Comparison of ENCODE assay signal across 1 cellular context in the genomic region with DNA sequence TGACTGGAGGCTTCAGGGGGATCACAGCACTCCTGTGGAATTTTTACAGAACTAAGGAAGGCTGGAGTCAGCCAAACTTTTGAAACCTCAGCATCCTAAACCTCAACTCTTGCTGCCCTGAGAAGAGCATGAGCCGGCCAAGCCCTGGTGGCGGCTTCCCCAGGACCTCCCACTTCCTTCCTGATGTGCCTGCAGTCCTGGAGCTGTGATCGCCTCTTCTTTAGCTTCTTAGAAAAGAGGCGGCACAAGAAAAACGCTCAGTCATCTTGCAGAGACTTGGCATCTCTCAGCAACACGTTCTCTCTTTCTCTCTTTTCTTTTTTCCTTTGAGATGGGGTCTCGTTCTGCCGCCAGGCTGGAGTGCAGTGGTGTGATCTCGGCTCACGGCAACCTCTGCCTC.
TF ChIP-seq lines count a peak whose summit lies in the region.

No MANE protein-coding gene starts in this region.

TF ChIP-seq in H1, 55 proteins besides CTCF, POLR2A, EP300 and RAD21:
- TF ChIP-seq RXRA (IDR thresholded peaks at IDR 0.05; ENCODE audit: insufficient read depth, low read depth, low read length) = no peak
- TF ChIP-seq POU5F1 (IDR thresholded peaks at IDR 0.05; ENCODE audit: low read depth, low read length) = no peak
- no peak for TF ChIP-seq PHF8 (conservative IDR thresholded peaks at IDR 0.05; ENCODE audit: low read depth, low read length)
- TF ChIP-seq, protein P1, sequence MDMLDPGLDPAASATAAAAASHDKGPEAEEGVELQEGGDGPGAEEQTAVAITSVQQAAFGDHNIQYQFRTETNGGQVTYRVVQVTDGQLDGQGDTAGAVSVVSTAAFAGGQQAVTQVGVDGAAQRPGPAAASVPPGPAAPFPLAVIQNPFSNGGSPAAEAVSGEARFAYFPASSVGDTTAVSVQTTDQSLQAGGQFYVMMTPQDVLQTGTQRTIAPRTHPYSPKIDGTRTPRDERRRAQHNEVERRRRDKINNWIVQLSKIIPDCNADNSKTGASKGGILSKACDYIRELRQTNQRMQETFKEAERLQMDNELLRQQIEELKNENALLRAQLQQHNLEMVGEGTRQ (IDR thresholded peaks at IDR 0.05; ENCODE audit: low read length) = no peak
- TF ChIP-seq KDM4A (IDR thresholded peaks at IDR 0.05; ENCODE audit: low read depth, low read length, severe bottlenecking) = no peak
- no peak for TF ChIP-seq SAP30 (IDR thresholded peaks at IDR 0.05; ENCODE audit: insufficient read depth, insufficient replicate concordance, low read length)
- TF ChIP-seq, protein P2, sequence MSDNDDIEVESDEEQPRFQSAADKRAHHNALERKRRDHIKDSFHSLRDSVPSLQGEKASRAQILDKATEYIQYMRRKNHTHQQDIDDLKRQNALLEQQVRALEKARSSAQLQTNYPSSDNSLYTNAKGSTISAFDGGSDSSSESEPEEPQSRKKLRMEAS (IDR thresholded peaks at IDR 0.05) = no peak
- no peak for TF ChIP-seq JUN (IDR thresholded peaks at IDR 0.05; ENCODE audit: low read depth, low read length)
- no peak for TF ChIP-seq GTF2F1 (IDR thresholded peaks at IDR 0.05; ENCODE audit: borderline replicate concordance, low read depth, low read length)
- TF ChIP-seq SIN3A (conservative IDR thresholded peaks at IDR 0.05 in 1 of 2, IDR thresholded peaks at IDR 0.05 in 1 of 2; ENCODE audit: low read depth in 1 of 2, low read length in 2 of 2) = no peak
- TF ChIP-seq TCF12 (IDR thresholded peaks at IDR 0.05; ENCODE audit: low read depth, low read length) = no peak
- TF ChIP-seq, protein P3, sequence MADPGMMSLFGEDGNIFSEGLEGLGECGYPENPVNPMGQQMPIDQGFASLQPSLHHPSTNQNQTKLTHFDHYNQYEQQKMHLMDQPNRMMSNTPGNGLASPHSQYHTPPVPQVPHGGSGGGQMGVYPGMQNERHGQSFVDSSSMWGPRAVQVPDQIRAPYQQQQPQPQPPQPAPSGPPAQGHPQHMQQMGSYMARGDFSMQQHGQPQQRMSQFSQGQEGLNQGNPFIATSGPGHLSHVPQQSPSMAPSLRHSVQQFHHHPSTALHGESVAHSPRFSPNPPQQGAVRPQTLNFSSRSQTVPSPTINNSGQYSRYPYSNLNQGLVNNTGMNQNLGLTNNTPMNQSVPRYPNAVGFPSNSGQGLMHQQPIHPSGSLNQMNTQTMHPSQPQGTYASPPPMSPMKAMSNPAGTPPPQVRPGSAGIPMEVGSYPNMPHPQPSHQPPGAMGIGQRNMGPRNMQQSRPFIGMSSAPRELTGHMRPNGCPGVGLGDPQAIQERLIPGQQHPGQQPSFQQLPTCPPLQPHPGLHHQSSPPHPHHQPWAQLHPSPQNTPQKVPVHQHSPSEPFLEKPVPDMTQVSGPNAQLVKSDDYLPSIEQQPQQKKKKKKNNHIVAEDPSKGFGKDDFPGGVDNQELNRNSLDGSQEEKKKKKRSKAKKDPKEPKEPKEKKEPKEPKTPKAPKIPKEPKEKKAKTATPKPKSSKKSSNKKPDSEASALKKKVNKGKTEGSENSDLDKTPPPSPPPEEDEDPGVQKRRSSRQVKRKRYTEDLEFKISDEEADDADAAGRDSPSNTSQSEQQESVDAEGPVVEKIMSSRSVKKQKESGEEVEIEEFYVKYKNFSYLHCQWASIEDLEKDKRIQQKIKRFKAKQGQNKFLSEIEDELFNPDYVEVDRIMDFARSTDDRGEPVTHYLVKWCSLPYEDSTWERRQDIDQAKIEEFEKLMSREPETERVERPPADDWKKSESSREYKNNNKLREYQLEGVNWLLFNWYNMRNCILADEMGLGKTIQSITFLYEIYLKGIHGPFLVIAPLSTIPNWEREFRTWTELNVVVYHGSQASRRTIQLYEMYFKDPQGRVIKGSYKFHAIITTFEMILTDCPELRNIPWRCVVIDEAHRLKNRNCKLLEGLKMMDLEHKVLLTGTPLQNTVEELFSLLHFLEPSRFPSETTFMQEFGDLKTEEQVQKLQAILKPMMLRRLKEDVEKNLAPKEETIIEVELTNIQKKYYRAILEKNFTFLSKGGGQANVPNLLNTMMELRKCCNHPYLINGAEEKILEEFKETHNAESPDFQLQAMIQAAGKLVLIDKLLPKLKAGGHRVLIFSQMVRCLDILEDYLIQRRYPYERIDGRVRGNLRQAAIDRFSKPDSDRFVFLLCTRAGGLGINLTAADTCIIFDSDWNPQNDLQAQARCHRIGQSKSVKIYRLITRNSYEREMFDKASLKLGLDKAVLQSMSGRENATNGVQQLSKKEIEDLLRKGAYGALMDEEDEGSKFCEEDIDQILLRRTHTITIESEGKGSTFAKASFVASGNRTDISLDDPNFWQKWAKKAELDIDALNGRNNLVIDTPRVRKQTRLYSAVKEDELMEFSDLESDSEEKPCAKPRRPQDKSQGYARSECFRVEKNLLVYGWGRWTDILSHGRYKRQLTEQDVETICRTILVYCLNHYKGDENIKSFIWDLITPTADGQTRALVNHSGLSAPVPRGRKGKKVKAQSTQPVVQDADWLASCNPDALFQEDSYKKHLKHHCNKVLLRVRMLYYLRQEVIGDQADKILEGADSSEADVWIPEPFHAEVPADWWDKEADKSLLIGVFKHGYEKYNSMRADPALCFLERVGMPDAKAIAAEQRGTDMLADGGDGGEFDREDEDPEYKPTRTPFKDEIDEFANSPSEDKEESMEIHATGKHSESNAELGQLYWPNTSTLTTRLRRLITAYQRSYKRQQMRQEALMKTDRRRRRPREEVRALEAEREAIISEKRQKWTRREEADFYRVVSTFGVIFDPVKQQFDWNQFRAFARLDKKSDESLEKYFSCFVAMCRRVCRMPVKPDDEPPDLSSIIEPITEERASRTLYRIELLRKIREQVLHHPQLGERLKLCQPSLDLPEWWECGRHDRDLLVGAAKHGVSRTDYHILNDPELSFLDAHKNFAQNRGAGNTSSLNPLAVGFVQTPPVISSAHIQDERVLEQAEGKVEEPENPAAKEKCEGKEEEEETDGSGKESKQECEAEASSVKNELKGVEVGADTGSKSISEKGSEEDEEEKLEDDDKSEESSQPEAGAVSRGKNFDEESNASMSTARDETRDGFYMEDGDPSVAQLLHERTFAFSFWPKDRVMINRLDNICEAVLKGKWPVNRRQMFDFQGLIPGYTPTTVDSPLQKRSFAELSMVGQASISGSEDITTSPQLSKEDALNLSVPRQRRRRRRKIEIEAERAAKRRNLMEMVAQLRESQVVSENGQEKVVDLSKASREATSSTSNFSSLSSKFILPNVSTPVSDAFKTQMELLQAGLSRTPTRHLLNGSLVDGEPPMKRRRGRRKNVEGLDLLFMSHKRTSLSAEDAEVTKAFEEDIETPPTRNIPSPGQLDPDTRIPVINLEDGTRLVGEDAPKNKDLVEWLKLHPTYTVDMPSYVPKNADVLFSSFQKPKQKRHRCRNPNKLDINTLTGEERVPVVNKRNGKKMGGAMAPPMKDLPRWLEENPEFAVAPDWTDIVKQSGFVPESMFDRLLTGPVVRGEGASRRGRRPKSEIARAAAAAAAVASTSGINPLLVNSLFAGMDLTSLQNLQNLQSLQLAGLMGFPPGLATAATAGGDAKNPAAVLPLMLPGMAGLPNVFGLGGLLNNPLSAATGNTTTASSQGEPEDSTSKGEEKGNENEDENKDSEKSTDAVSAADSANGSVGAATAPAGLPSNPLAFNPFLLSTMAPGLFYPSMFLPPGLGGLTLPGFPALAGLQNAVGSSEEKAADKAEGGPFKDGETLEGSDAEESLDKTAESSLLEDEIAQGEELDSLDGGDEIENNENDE (IDR thresholded peaks at IDR 0.05; ENCODE audit: insufficient replicate concordance, low read length) = no peak
- TF ChIP-seq HDAC2 (IDR thresholded peaks at IDR 0.05; ENCODE audit: borderline replicate concordance in 1 of 2, low read depth in 2 of 2, low read length in 2 of 2) = no peak
- no peak for TF ChIP-seq RFX5 (IDR thresholded peaks at IDR 0.05; ENCODE audit: borderline replicate concordance, low read depth, low read length)
- no peak for TF ChIP-seq JUND (IDR thresholded peaks at IDR 0.05; ENCODE audit: low read length)
- TF ChIP-seq TAF1 (IDR thresholded peaks at IDR 0.05; ENCODE audit: low read depth, low read length) = no peak
- TF ChIP-seq KDM5A (IDR thresholded peaks at IDR 0.05; ENCODE audit: low read length) = no peak
- TF ChIP-seq RNF2 (IDR thresholded peaks at IDR 0.05; ENCODE audit: borderline replicate concordance, low read depth, low read length, missing control alignments, poor library complexity, severe bottlenecking) = no peak
- no peak for TF ChIP-seq EGR1 (IDR thresholded peaks at IDR 0.05; ENCODE audit: borderline replicate concordance, low read depth, low read length)
